1 cellular context compared by ENCODE assay signal in the genomic region with DNA sequence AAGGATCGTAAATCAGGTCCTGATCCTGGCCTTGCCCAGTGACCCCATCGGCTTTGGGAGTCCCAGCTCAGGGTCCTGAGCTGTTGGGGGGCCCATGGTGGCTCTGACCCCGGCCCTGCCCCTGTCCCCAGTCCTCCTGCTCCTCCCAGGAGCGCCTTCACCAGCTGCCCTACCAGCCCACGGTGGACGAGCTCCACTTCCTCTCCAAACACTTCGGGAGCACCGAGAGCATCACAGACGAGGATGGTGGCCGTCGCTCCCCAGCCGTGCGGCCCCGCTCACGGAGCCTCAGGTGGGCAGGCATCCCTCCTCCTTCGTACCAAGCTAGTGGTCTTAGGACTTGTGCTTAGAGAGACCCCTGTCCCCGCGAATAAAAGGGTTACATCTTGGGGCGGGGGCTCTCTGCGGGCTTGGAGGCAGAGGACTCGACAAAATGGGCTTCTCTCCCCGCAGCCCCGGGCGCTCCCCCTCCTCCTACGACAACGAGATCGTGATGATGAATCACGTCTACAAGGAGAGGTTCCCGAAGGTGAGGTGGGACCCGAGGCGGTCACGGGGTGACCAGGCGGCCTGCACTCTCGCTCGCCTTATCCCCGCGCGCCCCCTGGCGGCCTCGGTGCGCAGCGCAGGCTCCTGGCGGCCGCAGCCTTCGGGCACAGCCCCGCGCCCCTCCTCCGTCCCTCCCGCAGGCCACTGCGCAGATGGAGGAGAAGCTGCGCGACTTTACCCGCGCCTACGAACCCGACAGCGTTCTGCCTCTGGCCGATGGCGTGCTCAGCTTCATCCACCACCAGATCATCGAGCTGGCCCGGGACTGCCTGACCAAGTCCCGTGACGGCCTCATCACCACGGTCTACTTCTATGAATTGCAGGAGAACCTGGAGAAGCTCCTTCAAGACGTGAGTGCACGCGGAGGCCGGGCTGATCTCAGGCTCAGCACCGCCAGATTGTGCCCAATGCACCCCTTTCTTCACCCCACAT.
TF ChIP-seq lines count a peak whose summit lies in the region.

No MANE protein-coding gene starts in this region.

TF ChIP-seq in K562, 482 proteins besides CTCF, POLR2A, EP300 and RAD21 (continued from another document and continues in another):
- TF ChIP-seq, protein P1, sequence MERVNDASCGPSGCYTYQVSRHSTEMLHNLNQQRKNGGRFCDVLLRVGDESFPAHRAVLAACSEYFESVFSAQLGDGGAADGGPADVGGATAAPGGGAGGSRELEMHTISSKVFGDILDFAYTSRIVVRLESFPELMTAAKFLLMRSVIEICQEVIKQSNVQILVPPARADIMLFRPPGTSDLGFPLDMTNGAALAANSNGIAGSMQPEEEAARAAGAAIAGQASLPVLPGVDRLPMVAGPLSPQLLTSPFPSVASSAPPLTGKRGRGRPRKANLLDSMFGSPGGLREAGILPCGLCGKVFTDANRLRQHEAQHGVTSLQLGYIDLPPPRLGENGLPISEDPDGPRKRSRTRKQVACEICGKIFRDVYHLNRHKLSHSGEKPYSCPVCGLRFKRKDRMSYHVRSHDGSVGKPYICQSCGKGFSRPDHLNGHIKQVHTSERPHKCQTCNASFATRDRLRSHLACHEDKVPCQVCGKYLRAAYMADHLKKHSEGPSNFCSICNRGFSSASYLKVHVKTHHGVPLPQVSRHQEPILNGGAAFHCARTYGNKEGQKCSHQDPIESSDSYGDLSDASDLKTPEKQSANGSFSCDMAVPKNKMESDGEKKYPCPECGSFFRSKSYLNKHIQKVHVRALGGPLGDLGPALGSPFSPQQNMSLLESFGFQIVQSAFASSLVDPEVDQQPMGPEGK (CRISPR knock-in tag; IDR thresholded peaks at IDR 0.05; ENCODE audit: borderline replicate concordance), result no peak
- TF ChIP-seq ETV6 (IDR thresholded peaks at IDR 0.05; ENCODE audit: borderline replicate concordance in 1 of 2, low read depth in 2 of 2, low read length in 1 of 2) (no peak), ETV6 (CRISPR knock-in tag; IDR thresholded peaks at IDR 0.05; ENCODE audit: borderline replicate concordance) (no peak), NCOA1 (IDR thresholded peaks at IDR 0.05; ENCODE audit: low read depth) (no peak), MEIS2 (IDR thresholded peaks at IDR 0.05; ENCODE audit: partially characterized antibody) (peak; percentile 49), HMG20B (CRISPR knock-in tag; IDR thresholded peaks at IDR 0.05) (no peak), PHF21A (IDR thresholded peaks at IDR 0.05; ENCODE audit: borderline replicate concordance, low read depth) (no peak), ZKSCAN3 (CRISPR knock-in tag; IDR thresholded peaks at IDR 0.05) (no peak), SMARCE1 (IDR thresholded peaks at IDR 0.05) (no peak), KAT8 (IDR thresholded peaks at IDR 0.05; ENCODE audit: low read depth) (no peak), POU5F1 (IDR thresholded peaks at IDR 0.05; ENCODE audit: borderline replicate concordance, low read depth, low read length, partially characterized antibody) (no peak), DNMT1 (IDR thresholded peaks at IDR 0.05) (no peak), FUS (optimal IDR thresholded peaks at IDR 0.05; ENCODE audit: low read depth, low read length) (no peak), SETDB1 (IDR thresholded peaks at IDR 0.05; ENCODE audit: low read length) (no peak), ZNF444 (CRISPR knock-in tag; IDR thresholded peaks at IDR 0.05) (no peak), GABPA (tag; conservative IDR thresholded peaks at IDR 0.05; ENCODE audit: low read depth) (no peak), JUNB (CRISPR knock-in tag; conservative IDR thresholded peaks at IDR 0.05) (no peak), TRIM28 (IDR thresholded peaks at IDR 0.05) (no peak), SRSF9 (IDR thresholded peaks at IDR 0.05; ENCODE audit: borderline replicate concordance, low read depth, low read length) (no peak), ZC3H8 (IDR thresholded peaks at IDR 0.05) (no peak), ILK (tag; IDR thresholded peaks at IDR 0.05; ENCODE audit: borderline replicate concordance, low read depth) (no peak), FOXK2 (conservative IDR thresholded peaks at IDR 0.05 in 1 of 2, IDR thresholded peaks at IDR 0.05 in 1 of 2; ENCODE audit: low read depth in 2 of 2) (no peak), NUFIP1 (IDR thresholded peaks at IDR 0.05; ENCODE audit: partially characterized antibody) (no peak), TAF9B (IDR thresholded peaks at IDR 0.05; ENCODE audit: partially characterized antibody) (no peak), MED1 (CRISPR knock-in tag; IDR thresholded peaks at IDR 0.05; ENCODE audit: borderline replicate concordance) (no peak), LEF1 (IDR thresholded peaks at IDR 0.05) (no peak), SNIP1 (IDR thresholded peaks at IDR 0.05; ENCODE audit: low read depth) (no peak), HNRNPK (IDR thresholded peaks at IDR 0.05; ENCODE audit: low read depth, low read length, poor library complexity, severe bottlenecking) (peak; percentile 22), NCOA2 (IDR thresholded peaks at IDR 0.05; ENCODE audit: partially characterized antibody in 2 of 2) (no peak), ADNP (tag; IDR thresholded peaks at IDR 0.05) (no peak), FOXJ3 (CRISPR knock-in tag; IDR thresholded peaks at IDR 0.05) (no peak)
- TF ChIP-seq, protein P2, sequence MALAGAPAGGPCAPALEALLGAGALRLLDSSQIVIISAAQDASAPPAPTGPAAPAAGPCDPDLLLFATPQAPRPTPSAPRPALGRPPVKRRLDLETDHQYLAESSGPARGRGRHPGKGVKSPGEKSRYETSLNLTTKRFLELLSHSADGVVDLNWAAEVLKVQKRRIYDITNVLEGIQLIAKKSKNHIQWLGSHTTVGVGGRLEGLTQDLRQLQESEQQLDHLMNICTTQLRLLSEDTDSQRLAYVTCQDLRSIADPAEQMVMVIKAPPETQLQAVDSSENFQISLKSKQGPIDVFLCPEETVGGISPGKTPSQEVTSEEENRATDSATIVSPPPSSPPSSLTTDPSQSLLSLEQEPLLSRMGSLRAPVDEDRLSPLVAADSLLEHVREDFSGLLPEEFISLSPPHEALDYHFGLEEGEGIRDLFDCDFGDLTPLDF (CRISPR knock-in tag; IDR thresholded peaks at IDR 0.05), result no peak
- TF ChIP-seq, protein P3, sequence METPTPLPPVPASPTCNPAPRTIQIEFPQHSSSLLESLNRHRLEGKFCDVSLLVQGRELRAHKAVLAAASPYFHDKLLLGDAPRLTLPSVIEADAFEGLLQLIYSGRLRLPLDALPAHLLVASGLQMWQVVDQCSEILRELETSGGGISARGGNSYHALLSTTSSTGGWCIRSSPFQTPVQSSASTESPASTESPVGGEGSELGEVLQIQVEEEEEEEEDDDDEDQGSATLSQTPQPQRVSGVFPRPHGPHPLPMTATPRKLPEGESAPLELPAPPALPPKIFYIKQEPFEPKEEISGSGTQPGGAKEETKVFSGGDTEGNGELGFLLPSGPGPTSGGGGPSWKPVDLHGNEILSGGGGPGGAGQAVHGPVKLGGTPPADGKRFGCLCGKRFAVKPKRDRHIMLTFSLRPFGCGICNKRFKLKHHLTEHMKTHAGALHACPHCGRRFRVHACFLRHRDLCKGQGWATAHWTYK (CRISPR knock-in tag; IDR thresholded peaks at IDR 0.05), result no peak
- TF ChIP-seq, protein P4, sequence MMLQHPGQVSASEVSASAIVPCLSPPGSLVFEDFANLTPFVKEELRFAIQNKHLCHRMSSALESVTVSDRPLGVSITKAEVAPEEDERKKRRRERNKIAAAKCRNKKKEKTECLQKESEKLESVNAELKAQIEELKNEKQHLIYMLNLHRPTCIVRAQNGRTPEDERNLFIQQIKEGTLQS (IDR thresholded peaks at IDR 0.05), result peak; percentile 49
- TF ChIP-seq, protein P4 (CRISPR knock-in tag; conservative IDR thresholded peaks at IDR 0.05), result no peak
- TF ChIP-seq, protein P5, sequence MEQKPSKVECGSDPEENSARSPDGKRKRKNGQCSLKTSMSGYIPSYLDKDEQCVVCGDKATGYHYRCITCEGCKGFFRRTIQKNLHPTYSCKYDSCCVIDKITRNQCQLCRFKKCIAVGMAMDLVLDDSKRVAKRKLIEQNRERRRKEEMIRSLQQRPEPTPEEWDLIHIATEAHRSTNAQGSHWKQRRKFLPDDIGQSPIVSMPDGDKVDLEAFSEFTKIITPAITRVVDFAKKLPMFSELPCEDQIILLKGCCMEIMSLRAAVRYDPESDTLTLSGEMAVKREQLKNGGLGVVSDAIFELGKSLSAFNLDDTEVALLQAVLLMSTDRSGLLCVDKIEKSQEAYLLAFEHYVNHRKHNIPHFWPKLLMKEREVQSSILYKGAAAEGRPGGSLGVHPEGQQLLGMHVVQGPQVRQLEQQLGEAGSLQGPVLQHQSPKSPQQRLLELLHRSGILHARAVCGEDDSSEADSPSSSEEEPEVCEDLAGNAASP (IDR thresholded peaks at IDR 0.05), result no peak
- TF ChIP-seq, protein P6, sequence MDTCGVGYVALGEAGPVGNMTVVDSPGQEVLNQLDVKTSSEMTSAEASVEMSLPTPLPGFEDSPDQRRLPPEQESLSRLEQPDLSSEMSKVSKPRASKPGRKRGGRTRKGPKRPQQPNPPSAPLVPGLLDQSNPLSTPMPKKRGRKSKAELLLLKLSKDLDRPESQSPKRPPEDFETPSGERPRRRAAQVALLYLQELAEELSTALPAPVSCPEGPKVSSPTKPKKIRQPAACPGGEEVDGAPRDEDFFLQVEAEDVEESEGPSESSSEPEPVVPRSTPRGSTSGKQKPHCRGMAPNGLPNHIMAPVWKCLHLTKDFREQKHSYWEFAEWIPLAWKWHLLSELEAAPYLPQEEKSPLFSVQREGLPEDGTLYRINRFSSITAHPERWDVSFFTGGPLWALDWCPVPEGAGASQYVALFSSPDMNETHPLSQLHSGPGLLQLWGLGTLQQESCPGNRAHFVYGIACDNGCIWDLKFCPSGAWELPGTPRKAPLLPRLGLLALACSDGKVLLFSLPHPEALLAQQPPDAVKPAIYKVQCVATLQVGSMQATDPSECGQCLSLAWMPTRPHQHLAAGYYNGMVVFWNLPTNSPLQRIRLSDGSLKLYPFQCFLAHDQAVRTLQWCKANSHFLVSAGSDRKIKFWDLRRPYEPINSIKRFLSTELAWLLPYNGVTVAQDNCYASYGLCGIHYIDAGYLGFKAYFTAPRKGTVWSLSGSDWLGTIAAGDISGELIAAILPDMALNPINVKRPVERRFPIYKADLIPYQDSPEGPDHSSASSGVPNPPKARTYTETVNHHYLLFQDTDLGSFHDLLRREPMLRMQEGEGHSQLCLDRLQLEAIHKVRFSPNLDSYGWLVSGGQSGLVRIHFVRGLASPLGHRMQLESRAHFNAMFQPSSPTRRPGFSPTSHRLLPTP (IDR thresholded peaks at IDR 0.05; ENCODE audit: borderline replicate concordance, extremely low read depth, insufficient read length), result no peak
- TF ChIP-seq, protein P7, sequence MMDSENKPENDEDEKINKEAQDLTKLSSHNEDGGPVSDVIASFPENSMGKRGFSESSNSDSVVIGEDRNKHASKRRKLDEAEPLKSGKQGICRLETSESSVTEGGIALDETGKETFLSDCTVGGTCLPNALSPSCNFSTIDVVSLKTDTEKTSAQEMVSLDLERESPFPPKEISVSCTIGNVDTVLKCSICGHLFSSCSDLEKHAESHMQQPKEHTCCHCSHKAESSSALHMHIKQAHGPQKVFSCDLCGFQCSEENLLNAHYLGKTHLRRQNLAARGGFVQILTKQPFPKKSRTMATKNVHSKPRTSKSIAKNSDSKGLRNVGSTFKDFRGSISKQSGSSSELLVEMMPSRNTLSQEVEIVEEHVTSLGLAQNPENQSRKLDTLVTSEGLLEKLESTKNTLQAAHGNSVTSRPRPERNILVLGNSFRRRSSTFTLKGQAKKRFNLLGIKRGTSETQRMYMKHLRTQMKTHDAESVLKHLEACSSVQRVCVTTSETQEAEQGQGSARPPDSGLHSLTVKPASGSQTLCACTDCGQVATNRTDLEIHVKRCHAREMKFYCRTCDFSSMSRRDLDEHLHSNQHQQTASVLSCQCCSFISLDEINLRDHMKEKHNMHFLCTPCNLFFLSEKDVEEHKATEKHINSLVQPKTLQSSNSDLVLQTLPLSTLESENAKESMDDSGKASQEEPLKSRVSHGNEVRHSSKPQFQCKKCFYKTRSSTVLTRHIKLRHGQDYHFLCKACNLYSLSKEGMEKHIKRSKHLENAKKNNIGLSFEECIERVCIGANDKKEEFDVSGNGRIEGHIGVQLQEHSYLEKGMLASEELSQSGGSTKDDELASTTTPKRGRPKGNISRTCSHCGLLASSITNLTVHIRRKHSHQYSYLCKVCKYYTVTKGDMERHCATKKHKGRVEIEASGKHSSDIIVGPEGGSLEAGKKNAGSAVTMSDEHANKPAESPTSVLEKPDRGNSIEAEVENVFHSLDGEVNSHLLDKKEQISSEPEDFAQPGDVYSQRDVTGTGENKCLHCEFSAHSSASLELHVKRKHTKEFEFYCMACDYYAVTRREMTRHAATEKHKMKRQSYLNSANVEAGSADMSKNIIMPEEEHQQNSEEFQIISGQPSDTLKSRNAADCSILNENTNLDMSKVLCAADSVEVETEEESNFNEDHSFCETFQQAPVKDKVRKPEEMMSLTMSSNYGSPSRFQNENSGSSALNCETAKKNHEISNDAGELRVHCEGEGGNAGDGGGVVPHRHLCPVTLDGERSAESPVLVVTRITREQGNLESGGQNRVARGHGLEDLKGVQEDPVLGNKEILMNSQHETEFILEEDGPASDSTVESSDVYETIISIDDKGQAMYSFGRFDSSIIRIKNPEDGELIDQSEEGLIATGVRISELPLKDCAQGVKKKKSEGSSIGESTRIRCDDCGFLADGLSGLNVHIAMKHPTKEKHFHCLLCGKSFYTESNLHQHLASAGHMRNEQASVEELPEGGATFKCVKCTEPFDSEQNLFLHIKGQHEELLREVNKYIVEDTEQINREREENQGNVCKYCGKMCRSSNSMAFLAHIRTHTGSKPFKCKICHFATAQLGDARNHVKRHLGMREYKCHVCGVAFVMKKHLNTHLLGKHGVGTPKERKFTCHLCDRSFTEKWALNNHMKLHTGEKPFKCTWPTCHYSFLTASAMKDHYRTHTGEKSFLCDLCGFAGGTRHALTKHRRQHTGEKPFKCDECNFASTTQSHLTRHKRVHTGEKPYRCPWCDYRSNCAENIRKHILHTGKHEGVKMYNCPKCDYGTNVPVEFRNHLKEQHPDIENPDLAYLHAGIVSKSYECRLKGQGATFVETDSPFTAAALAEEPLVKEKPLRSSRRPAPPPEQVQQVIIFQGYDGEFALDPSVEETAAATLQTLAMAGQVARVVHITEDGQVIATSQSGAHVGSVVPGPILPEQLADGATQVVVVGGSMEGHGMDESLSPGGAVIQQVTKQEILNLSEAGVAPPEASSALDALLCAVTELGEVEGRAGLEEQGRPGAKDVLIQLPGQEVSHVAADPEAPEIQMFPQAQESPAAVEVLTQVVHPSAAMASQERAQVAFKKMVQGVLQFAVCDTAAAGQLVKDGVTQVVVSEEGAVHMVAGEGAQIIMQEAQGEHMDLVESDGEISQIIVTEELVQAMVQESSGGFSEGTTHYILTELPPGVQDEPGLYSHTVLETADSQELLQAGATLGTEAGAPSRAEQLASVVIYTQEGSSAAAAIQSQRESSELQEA (IDR thresholded peaks at IDR 0.05; ENCODE audit: low read depth), result no peak
- TF ChIP-seq, protein P8, sequence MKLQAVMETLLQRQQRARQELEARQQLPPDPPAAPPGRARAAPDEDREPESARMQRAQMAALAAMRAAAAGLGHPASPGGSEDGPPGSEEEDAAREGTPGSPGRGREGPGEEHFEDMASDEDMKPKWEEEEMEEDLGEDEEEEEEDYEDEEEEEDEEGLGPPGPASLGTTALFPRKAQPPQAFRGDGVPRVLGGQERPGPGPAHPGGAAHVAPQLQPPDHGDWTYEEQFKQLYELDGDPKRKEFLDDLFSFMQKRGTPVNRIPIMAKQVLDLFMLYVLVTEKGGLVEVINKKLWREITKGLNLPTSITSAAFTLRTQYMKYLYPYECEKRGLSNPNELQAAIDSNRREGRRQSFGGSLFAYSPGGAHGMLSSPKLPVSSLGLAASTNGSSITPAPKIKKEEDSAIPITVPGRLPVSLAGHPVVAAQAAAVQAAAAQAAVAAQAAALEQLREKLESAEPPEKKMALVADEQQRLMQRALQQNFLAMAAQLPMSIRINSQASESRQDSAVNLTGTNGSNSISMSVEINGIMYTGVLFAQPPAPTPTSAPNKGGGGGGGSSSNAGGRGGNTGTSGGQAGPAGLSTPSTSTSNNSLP (IDR thresholded peaks at IDR 0.05; ENCODE audit: borderline replicate concordance, low read depth, low read length), result no peak
